Comparison of ENCODE assay signal across 18 cellular contexts in the genomic region with DNA sequence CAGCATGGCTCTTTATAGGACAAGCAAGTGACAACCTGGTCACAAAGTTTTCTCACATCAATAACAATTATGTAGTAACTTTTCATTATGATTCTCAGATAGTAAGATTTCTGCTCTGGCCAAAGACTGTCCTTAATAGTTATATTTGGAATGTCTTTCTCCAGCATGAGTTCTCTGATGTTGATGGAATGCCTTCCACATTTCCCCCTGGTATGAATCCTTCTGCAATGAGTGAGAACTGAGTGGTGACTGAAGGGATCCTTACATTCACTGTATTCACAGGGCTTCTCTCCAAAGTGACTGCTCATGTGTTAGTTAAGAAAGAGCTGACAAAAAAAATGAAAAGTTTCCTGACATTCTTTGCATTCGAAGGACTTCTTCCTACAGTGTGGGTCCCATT.
"Had no signal": no experiment of that assay in that cellular context is flagged by ENCODE, and none has a peak within 500 bp of the region (broad histone marks: within the 10 kb centered on the region; RNA-seq: fewer than 3 reads in every experiment).

No MANE protein-coding gene starts in this region.

- H3K27me3 ChIP-seq: heart left ventricle, right atrium auricular region, sigmoid colon, stomach had no signal

- H3K4me3 ChIP-seq: heart left ventricle, right atrium auricular region, sigmoid colon, skin epidermis, stomach had no signal

- H3K27ac ChIP-seq: heart left ventricle, right atrium auricular region, sigmoid colon, skin epidermis, stomach had no signal

- H3K27ac Mint-ChIP-seq: natural killer cell had no signal

- FAIRE-seq: frontal cortex had no signal

- ATAC-seq: esophagus mucosa, heart left ventricle, left colon, left ventricle myocardium superior, natural killer cell had no signal

- DNase-seq: dermis blood vessel endothelial cell; effector CD4-positive, alpha-beta T cell; heart left ventricle; hippocampal formation; left colon; left ventricle myocardium superior; natural killer cell; posterior cingulate gyrus; sigmoid colon; stimulated activated CD4-positive, alpha-beta T cell treated with anti-CD3 and anti-CD28 coated beads, Interleukin-12 subunit alpha, Interleukin-12 subunit beta, amount 100 ng/mL, for 4 hours; stimulated activated naive CD4-positive, alpha-beta T cell; stomach; trophoblast cell had no signal

- H3K4me3 Mint-ChIP-seq: natural killer cell, neural crest cell had no signal

- H3K4me1 Mint-ChIP-seq: neural crest cell had no signal

- H3K4me1 ChIP-seq: heart left ventricle, right atrium auricular region, sigmoid colon, stomach had no signal
